ENCODE assay signal across 1 cellular context in genomic region chr14:74712499-74713394, GRCh38.
A peak's percentile ranks its signal among the peaks of the same experiment; 100 is the strongest.
TF ChIP-seq lines count a peak whose summit lies in the region.

A gene with protein sequence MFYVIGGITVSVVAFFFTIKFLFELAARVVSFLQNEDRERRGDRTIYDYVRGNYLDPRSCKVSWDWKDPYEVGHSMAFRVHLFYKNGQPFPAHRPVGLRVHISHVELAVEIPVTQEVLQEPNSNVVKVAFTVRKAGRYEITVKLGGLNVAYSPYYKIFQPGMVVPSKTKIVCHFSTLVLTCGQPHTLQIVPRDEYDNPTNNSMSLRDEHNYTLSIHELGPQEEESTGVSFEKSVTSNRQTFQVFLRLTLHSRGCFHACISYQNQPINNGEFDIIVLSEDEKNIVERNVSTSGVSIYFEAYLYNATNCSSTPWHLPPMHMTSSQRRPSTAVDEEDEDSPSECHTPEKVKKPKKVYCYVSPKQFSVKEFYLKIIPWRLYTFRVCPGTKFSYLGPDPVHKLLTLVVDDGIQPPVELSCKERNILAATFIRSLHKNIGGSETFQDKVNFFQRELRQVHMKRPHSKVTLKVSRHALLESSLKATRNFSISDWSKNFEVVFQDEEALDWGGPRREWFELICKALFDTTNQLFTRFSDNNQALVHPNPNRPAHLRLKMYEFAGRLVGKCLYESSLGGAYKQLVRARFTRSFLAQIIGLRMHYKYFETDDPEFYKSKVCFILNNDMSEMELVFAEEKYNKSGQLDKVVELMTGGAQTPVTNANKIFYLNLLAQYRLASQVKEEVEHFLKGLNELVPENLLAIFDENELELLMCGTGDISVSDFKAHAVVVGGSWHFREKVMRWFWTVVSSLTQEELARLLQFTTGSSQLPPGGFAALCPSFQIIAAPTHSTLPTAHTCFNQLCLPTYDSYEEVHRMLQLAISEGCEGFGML (minus strand): TSS chr14:74713080. CDS start chr14:74685615, 27,465 bp downstream.
A gene with protein sequence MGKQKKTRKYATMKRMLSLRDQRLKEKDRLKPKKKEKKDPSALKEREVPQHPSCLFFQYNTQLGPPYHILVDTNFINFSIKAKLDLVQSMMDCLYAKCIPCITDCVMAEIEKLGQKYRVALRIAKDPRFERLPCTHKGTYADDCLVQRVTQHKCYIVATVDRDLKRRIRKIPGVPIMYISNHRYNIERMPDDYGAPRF (plus strand): TSS chr14:74713144. CDS start chr14:74713198, 54 bp downstream.

TF ChIP-seq in HepG2, 621 proteins besides CTCF, POLR2A, EP300 and RAD21 (continued from another document and continues in another):
- TF ChIP-seq, protein P1, sequence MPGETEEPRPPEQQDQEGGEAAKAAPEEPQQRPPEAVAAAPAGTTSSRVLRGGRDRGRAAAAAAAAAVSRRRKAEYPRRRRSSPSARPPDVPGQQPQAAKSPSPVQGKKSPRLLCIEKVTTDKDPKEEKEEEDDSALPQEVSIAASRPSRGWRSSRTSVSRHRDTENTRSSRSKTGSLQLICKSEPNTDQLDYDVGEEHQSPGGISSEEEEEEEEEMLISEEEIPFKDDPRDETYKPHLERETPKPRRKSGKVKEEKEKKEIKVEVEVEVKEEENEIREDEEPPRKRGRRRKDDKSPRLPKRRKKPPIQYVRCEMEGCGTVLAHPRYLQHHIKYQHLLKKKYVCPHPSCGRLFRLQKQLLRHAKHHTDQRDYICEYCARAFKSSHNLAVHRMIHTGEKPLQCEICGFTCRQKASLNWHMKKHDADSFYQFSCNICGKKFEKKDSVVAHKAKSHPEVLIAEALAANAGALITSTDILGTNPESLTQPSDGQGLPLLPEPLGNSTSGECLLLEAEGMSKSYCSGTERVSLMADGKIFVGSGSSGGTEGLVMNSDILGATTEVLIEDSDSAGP (CRISPR knock-in tag; IDR thresholded peaks at IDR 0.05; ENCODE audit: borderline replicate concordance): peak; percentile 71; the same call in 1 of the 2 replicates
- no peak for TF ChIP-seq ZNF407 (CRISPR knock-in tag; IDR thresholded peaks at IDR 0.05; ENCODE audit: not compliant biosample characterization)
- no peak for TF ChIP-seq SNAPC2 (CRISPR knock-in tag; IDR thresholded peaks at IDR 0.05)
- TF ChIP-seq MYC (CRISPR knock-in tag; IDR thresholded peaks at IDR 0.05; ENCODE audit: borderline replicate concordance): peak; percentile 40; the same call in 1 of the 2 replicates
- TF ChIP-seq THAP8 (CRISPR knock-in tag; IDR thresholded peaks at IDR 0.05; ENCODE audit: borderline replicate concordance): no peak
- no peak for TF ChIP-seq ZNF326 (CRISPR knock-in tag; IDR thresholded peaks at IDR 0.05; ENCODE audit: borderline replicate concordance)
- no peak for TF ChIP-seq ZNF232 (CRISPR knock-in tag; IDR thresholded peaks at IDR 0.05; ENCODE audit: borderline replicate concordance)
- TF ChIP-seq ZMYM2 (CRISPR knock-in tag; IDR thresholded peaks at IDR 0.05): no peak
- peak; percentile 52; the same call in 1 of the 2 replicates for TF ChIP-seq CBX5 (CRISPR knock-in tag; IDR thresholded peaks at IDR 0.05; ENCODE audit: borderline replicate concordance)
- TF ChIP-seq ZNF75D (CRISPR knock-in tag; IDR thresholded peaks at IDR 0.05; ENCODE audit: borderline replicate concordance): no peak
- peak; percentile 98 for TF ChIP-seq POLR2AphosphoS5 (IDR thresholded peaks at IDR 0.05; ENCODE audit: low read depth, low read length)
- no peak for TF ChIP-seq ZSCAN21 (CRISPR knock-in tag; IDR thresholded peaks at IDR 0.05; ENCODE audit: borderline replicate concordance)
- TF ChIP-seq ETV5 (CRISPR knock-in tag; IDR thresholded peaks at IDR 0.05; ENCODE audit: borderline replicate concordance): peak; percentile 70; the same call in 1 of the 2 replicates
- TF ChIP-seq KLF15 (CRISPR knock-in tag; IDR thresholded peaks at IDR 0.05; ENCODE audit: borderline replicate concordance): no peak
- no peak for TF ChIP-seq ZFAT (CRISPR knock-in tag; conservative IDR thresholded peaks at IDR 0.05)
- TF ChIP-seq SMC3 (IDR thresholded peaks at IDR 0.05; ENCODE audit: low read length): no peak
- no peak for TF ChIP-seq GLI4 (CRISPR knock-in tag; IDR thresholded peaks at IDR 0.05; ENCODE audit: borderline replicate concordance)
- TF ChIP-seq ZNF225 (CRISPR knock-in tag; IDR thresholded peaks at IDR 0.05): 0 out of 2 replicates have a peak, but pooled peaks have one; percentile 76
- no peak; the same call in 1 of the 2 replicates for TF ChIP-seq ZNF710 (CRISPR knock-in tag; IDR thresholded peaks at IDR 0.05; ENCODE audit: borderline replicate concordance)
- TF ChIP-seq DDIT3 (CRISPR knock-in tag; IDR thresholded peaks at IDR 0.05): no peak
- no peak for TF ChIP-seq ZNF83 (CRISPR knock-in tag; IDR thresholded peaks at IDR 0.05; ENCODE audit: borderline replicate concordance)
- TF ChIP-seq, protein P2, sequence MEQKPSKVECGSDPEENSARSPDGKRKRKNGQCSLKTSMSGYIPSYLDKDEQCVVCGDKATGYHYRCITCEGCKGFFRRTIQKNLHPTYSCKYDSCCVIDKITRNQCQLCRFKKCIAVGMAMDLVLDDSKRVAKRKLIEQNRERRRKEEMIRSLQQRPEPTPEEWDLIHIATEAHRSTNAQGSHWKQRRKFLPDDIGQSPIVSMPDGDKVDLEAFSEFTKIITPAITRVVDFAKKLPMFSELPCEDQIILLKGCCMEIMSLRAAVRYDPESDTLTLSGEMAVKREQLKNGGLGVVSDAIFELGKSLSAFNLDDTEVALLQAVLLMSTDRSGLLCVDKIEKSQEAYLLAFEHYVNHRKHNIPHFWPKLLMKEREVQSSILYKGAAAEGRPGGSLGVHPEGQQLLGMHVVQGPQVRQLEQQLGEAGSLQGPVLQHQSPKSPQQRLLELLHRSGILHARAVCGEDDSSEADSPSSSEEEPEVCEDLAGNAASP (CRISPR knock-in tag; IDR thresholded peaks at IDR 0.05; ENCODE audit: borderline replicate concordance): peak; percentile 64
- no peak for TF ChIP-seq ZBTB2 (CRISPR knock-in tag; IDR thresholded peaks at IDR 0.05; ENCODE audit: low read depth)
- no peak for TF ChIP-seq MAFF (IDR thresholded peaks at IDR 0.05; ENCODE audit: low read depth, low read length)
- no peak for TF ChIP-seq ZNF224 (CRISPR knock-in tag; IDR thresholded peaks at IDR 0.05)
- TF ChIP-seq BRD4 (CRISPR knock-in tag; IDR thresholded peaks at IDR 0.05): no peak
- no peak for TF ChIP-seq ZNF235 (CRISPR knock-in tag; IDR thresholded peaks at IDR 0.05; ENCODE audit: borderline replicate concordance)
- 0 out of 2 replicates have a peak, but pooled peaks have one; percentile 15 for TF ChIP-seq ZNF768 (CRISPR knock-in tag; IDR thresholded peaks at IDR 0.05)
- TF ChIP-seq ZNF674 (CRISPR knock-in tag; IDR thresholded peaks at IDR 0.05; ENCODE audit: low read depth): no peak
- no peak for TF ChIP-seq ZKSCAN1 (IDR thresholded peaks at IDR 0.05; ENCODE audit: low read length)
- TF ChIP-seq PHF5A (CRISPR knock-in tag; IDR thresholded peaks at IDR 0.05; ENCODE audit: low read depth, unreplicated experiment): peak; percentile 58
- no peak for TF ChIP-seq KDM1A (CRISPR knock-in tag; IDR thresholded peaks at IDR 0.05)
- peak; percentile 100 for TF ChIP-seq NR2C2 (CRISPR knock-in tag; IDR thresholded peaks at IDR 0.05; ENCODE audit: borderline replicate concordance)
- TF ChIP-seq SIN3B (IDR thresholded peaks at IDR 0.05; ENCODE audit: low read length): peak; percentile 89
- TF ChIP-seq FOXO1 (CRISPR knock-in tag; IDR thresholded peaks at IDR 0.05): peak; percentile 41; the same call in 1 of the 2 replicates
- TF ChIP-seq ZBTB26 (CRISPR knock-in tag; IDR thresholded peaks at IDR 0.05; ENCODE audit: borderline replicate concordance): no peak
- peak; percentile 52; the same call in 1 of the 2 replicates for TF ChIP-seq ZNF788 (CRISPR knock-in tag; IDR thresholded peaks at IDR 0.05; ENCODE audit: borderline replicate concordance)
- TF ChIP-seq RCOR2 (CRISPR knock-in tag; IDR thresholded peaks at IDR 0.05): no peak
- no peak for TF ChIP-seq ZNF616 (CRISPR knock-in tag; IDR thresholded peaks at IDR 0.05; ENCODE audit: low read depth)
- no peak for TF ChIP-seq HES4 (CRISPR knock-in tag; IDR thresholded peaks at IDR 0.05; ENCODE audit: borderline replicate concordance)
